Comparison of ENCODE assay signal across 31 cellular contexts in genomic region chr1:166911624-166912023, GRCh38.
"Had no signal": no experiment of that assay in that cellular context is flagged by ENCODE, and none has a peak within 500 bp of the region (broad histone marks: within the 10 kb centered on the region; RNA-seq: fewer than 3 reads in every experiment).

No MANE protein-coding gene starts in this region.

- H3K36me3 ChIP-seq: ascending aorta, breast epithelium, cardiac muscle cell had no signal

- H3K4me3 ChIP-seq: ascending aorta, breast epithelium, cardiac muscle cell had no signal

- H3K27me3 Mint-ChIP-seq: activated B cell treated with CpG ODN at 0.5 μM for 24 hours had no signal

- H3K9me3 ChIP-seq: ascending aorta, breast epithelium had no signal

- FAIRE-seq: colon had no signal

- ATAC-seq: activated CD4-positive, CD25-positive, alpha-beta regulatory T cell treated with anti-CD3 and anti-CD28 coated beads, Interleukin-2, amount 50 U/mL, for 24 hours; activated CD8-positive, alpha-beta memory T cell treated with anti-CD3 and anti-CD28 coated beads, Interleukin-2, amount 10 ng/mL, durations not matched to agents 7 days and 5 days; activated CD8-positive, alpha-beta T cell treated with anti-CD3 and anti-CD28 coated beads, Interleukin-2, amount 10 ng/mL, durations not matched to agents 7 days and 5 days; activated naive CD4-positive, alpha-beta T cell treated with anti-CD3 and anti-CD28 coated beads, Interleukin-2, amount 50 U/mL, for 72 hours; effector memory CD8-positive, alpha-beta T cell; esophagus mucosa had no signal

- H3K4me3 Mint-ChIP-seq: activated B cell treated with CpG ODN at 0.5 μM for 24 hours; activated CD8-positive, alpha-beta memory T cell treated with anti-CD3 and anti-CD28 coated beads, Interleukin-2, amount 10 ng/mL, durations not matched to agents 7 days and 5 days; activated CD8-positive, alpha-beta T cell treated with anti-CD3 and anti-CD28 coated beads, Interleukin-2, amount 10 ng/mL, durations not matched to agents 7 days and 5 days; activated naive CD4-positive, alpha-beta T cell treated with anti-CD3 and anti-CD28 coated beads, Interleukin-2, amount 10 ng/mL, durations not matched to agents 7 days and 5 days; activated naive CD8-positive, alpha-beta T cell treated with anti-CD3 and anti-CD28 coated beads, Interleukin-2, amount 10 ng/mL, durations not matched to agents 7 days and 5 days; activated T-helper 1 cell treated with anti-CD3 and anti-CD28 coated beads, Interleukin-12 subunit alpha, Interleukin-12 subunit beta, Interleukin-2, Interleukin-4 antibody, amounts not matched to agents 30 ng/mL and 10 ng/mL and 1 ng/mL, durations not matched to agents 14 hours and 24 hours and 36 hours; brain; effector memory CD8-positive, alpha-beta T cell had no signal

- DNase-seq: activated B cell treated with CpG ODN at 0.5 μM for 24 hours; activated CD4-positive, alpha-beta T cell treated with anti-CD3 and anti-CD28 coated beads for 48 hours; activated CD4-positive, alpha-beta T cell treated with anti-CD3 and anti-CD28 coated beads, Interleukin-2, amount 50 U/mL, for 1 hour; activated CD4-positive, alpha-beta T cell treated with anti-CD3 and anti-CD28 coated beads, Interleukin-2, amount 50 U/mL, for 48 hours; activated CD8-positive, alpha-beta memory T cell treated with anti-CD3 and anti-CD28 coated beads, Interleukin-2, amount 10 ng/mL, durations not matched to agents 7 days and 5 days; activated CD8-positive, alpha-beta memory T cell treated with anti-CD3 and anti-CD28 coated beads, Interleukin-2, amount 50 U/mL, for 4 hours; activated CD8-positive, alpha-beta T cell treated with anti-CD3 and anti-CD28 coated beads, Interleukin-2, amount 10 ng/mL, durations not matched to agents 7 days and 5 days; activated effector memory CD4-positive, alpha-beta T cell treated with anti-CD3 and anti-CD28 coated beads, Interleukin-2, amount 50 U/mL, for 16 hours; activated naive CD4-positive, alpha-beta T cell treated with anti-CD3 and anti-CD28 coated beads, Interleukin-2, amount 10 ng/mL, durations not matched to agents 7 days and 5 days; activated naive CD8-positive, alpha-beta T cell treated with anti-CD3 and anti-CD28 coated beads, Interleukin-2, amount 10 ng/mL, durations not matched to agents 7 days and 5 days; activated T-cell treated with anti-CD3 and anti-CD28 coated beads, Interleukin-2, amount 50 U/mL, for 1 hour; activated T-cell treated with anti-CD3 and anti-CD28 coated beads, Interleukin-2, amount 50 U/mL, for 48 hours; cortex of kidney; dermis blood vessel endothelial cell; effector CD4-positive, alpha-beta T cell; effector memory CD8-positive, alpha-beta T cell; foreskin fibroblast; head of caudate nucleus; hippocampal formation; T-helper 2 cell had no signal

- H3K9me3 Mint-ChIP-seq: activated naive CD4-positive, alpha-beta T cell treated with anti-CD3 and anti-CD28 coated beads, Interleukin-2, amount 10 ng/mL, durations not matched to agents 7 days and 5 days; effector memory CD8-positive, alpha-beta T cell had no signal

- H3K4me1 ChIP-seq: ascending aorta, breast epithelium had no signal

- H3K36me3 Mint-ChIP-seq: activated naive CD4-positive, alpha-beta T cell treated with anti-CD3 and anti-CD28 coated beads, Interleukin-2, amount 10 ng/mL, durations not matched to agents 7 days and 5 days; activated naive CD4-positive, alpha-beta T cell treated with anti-CD3 and anti-CD28 coated beads, Interleukin-2, amount 50 U/mL, for 72 hours had no signal

- H3K27ac Mint-ChIP-seq: activated B cell treated with CpG ODN at 0.5 μM for 24 hours; activated CD8-positive, alpha-beta memory T cell treated with anti-CD3 and anti-CD28 coated beads, Interleukin-2, amount 10 ng/mL, durations not matched to agents 7 days and 5 days; activated CD8-positive, alpha-beta T cell treated with anti-CD3 and anti-CD28 coated beads, Interleukin-2, amount 10 ng/mL, durations not matched to agents 7 days and 5 days; activated naive CD4-positive, alpha-beta T cell treated with anti-CD3 and anti-CD28 coated beads, Interleukin-2, amount 10 ng/mL, durations not matched to agents 7 days and 5 days; activated naive CD4-positive, alpha-beta T cell treated with anti-CD3 and anti-CD28 coated beads, Interleukin-2, amount 50 U/mL, for 72 hours; activated naive CD8-positive, alpha-beta T cell treated with anti-CD3 and anti-CD28 coated beads, Interleukin-2, amount 10 ng/mL, durations not matched to agents 7 days and 5 days; activated T-helper 1 cell treated with anti-CD3 and anti-CD28 coated beads, Interleukin-12 subunit alpha, Interleukin-12 subunit beta, Interleukin-2, Interleukin-4 antibody, amounts not matched to agents 30 ng/mL and 10 ng/mL and 1 ng/mL, durations not matched to agents 14 hours and 24 hours and 36 hours; activated T-helper 2 cell treated with anti-CD3 and anti-CD28 coated beads, Interferon-gamma antibody, Interleukin-2, Interleukin-4, amounts not matched to agents 10 μg/mL and 5 μg/mL and 100 μg/mL, durations not matched to agents 14 hours and 24 hours and 36 hours; brain; effector memory CD8-positive, alpha-beta T cell had no signal

- H3K27ac ChIP-seq: ascending aorta, breast epithelium, cardiac muscle cell, VCaP had no signal

- H3K27me3 ChIP-seq: ascending aorta, breast epithelium, cardiac muscle cell had no signal
